In the genomic region with DNA sequence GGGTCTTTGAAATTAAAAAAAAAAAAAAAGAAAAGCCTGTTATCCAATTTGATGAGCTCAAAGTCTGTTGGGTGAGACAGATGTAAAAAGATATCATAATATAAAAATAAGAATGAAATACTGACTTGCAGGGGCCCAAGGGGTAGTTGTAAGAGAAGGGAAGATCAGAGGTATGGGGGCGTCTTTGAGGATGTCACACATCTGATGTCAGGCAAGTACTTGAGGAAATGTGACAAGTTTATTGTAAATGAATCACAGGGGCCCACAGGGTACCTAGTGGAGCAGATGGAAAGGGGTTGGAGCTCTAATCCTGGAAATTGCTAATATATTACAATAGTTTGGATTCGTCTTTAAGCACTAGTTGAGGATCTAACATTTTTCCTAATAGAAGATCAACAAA, we compare ENCODE assay signal across 14 cellular contexts.
DNase-seq lines count a peak whose midpoint lies in the region; ATAC-seq, FAIRE-seq and TF ChIP-seq lines count a peak whose summit lies in the region.
"Had no signal": no experiment of that assay in that cellular context is flagged by ENCODE, and none has a peak within 500 bp of the region (broad histone marks: within the 10 kb centered on the region; RNA-seq: fewer than 3 reads in every experiment).

No MANE protein-coding gene starts in this region.

- H3K36me3 ChIP-seq in small intestine (ENCODE audit: control insufficient read depth in 2 of 2, insufficient read depth in 2 of 2, low read length in 2 of 2) (no peaks in the 10 kb centered on the region), ascending aorta (no peaks in the 10 kb centered on the region)
- H3K36me3 ChIP-seq: ovary had no signal

- peak overlapping the region; percentile 32 to 49 for H3K27ac ChIP-seq in small intestine (ENCODE audit: low read depth in 1 of 2, low read length in 1 of 2)
- H3K27ac ChIP-seq in ascending aorta: peak overlapping the region in 1 of 2 donors; percentile 69
- H3K27ac ChIP-seq: ovary had no signal

- peaks cover 7% of the 10 kb centered on the region for H3K36me3 Mint-ChIP-seq in T-helper 2 cell treated with Interferon-gamma antibody and Interleukin-4, amounts not matched to agents 5 μg/mL and 100 μg/mL, for 36 hours (ENCODE audit: low read depth)
- H3K36me3 Mint-ChIP-seq in T-helper 17 cell (ENCODE audit: low read depth): no peaks in the 10 kb centered on the region
- H3K36me3 Mint-ChIP-seq in chondrocyte (ENCODE audit: low read depth): no peaks in the 10 kb centered on the region

- peaks cover 69% of the 10 kb centered on the region for H3K4me1 Mint-ChIP-seq in T-helper 2 cell treated with Interferon-gamma antibody and Interleukin-4, amounts not matched to agents 5 μg/mL and 100 μg/mL, for 36 hours (ENCODE audit: low read depth)
- H3K4me1 Mint-ChIP-seq in T-helper 17 cell (peaks cover 56% of the 10 kb centered on the region), chondrocyte (ENCODE audit: low read depth) (peaks cover 65% of the 10 kb centered on the region)

- peak overlapping the region; percentile 62 for H3K27ac Mint-ChIP-seq in T-helper 2 cell treated with Interferon-gamma antibody and Interleukin-4, amounts not matched to agents 5 μg/mL and 100 μg/mL, for 36 hours
- H3K27ac Mint-ChIP-seq in T-helper 17 cell (peak overlapping the region; percentile 51), chondrocyte (ENCODE audit: unreplicated experiment) (peak overlapping the region; percentile 91)

- intact Hi-C loops in posterior cingulate gyrus (cut with DNase I): no loop called here
- intact Hi-C loops in ascending aorta (cut with DNase I): no loop called here

- H3K27me3 Mint-ChIP-seq in T-helper 2 cell treated with Interferon-gamma antibody and Interleukin-4, amounts not matched to agents 5 μg/mL and 100 μg/mL, for 36 hours (ENCODE audit: low read depth): no peaks in the 10 kb centered on the region
- H3K27me3 Mint-ChIP-seq in T-helper 17 cell (no peaks in the 10 kb centered on the region), chondrocyte (ENCODE audit: low read depth) (no peaks in the 10 kb centered on the region)

- H3K9me3 ChIP-seq in T-helper 17 cell (ENCODE audit: control insufficient read depth, low read length, poor library complexity, severe bottlenecking): no peaks in the 10 kb centered on the region
- no peaks in the 10 kb centered on the region for H3K9me3 ChIP-seq in small intestine (ENCODE audit: control insufficient read depth, low read depth)
- H3K9me3 ChIP-seq in ascending aorta: no peaks in the 10 kb centered on the region
- H3K9me3 ChIP-seq: ovary, testis had no signal

- H3K4me3 ChIP-seq in small intestine (ENCODE audit: low read depth in 1 of 2, low read length in 2 of 2) (no peak overlapping the region), ascending aorta (no peak overlapping the region)
- H3K4me3 ChIP-seq: ovary, testis had no signal

- H3K27me3 ChIP-seq in small intestine (ENCODE audit: control insufficient read depth in 2 of 2, insufficient read depth in 2 of 2, low read length in 2 of 2): no peaks in the 10 kb centered on the region
- H3K27me3 ChIP-seq in ascending aorta: no peaks in the 10 kb centered on the region
- H3K27me3 ChIP-seq: ovary, testis had no signal

- no peak for ATAC-seq in T-helper 17 cell
- ATAC-seq: left colon had no signal

- TF ChIP-seq CTCF in chondrocyte (IDR thresholded peaks at IDR 0.05) (no peak), ascending aorta (IDR thresholded peaks at IDR 0.05) (no peak)

- H3K4me1 ChIP-seq in small intestine (ENCODE audit: control insufficient read depth in 2 of 2, insufficient read depth in 1 of 2, low read depth in 1 of 2, low read length in 1 of 2) (peaks cover 0 to 35% of the 10 kb centered on the region in 2 donors), ascending aorta (peaks cover 12 to 54% of the 10 kb centered on the region in 2 donors)

- no peak for FAIRE-seq in small intestine (lab: Jason Lieb, UNC)
- FAIRE-seq in HTR-8/SVneo (lab: Jason Lieb, UNC): no peak
- FAIRE-seq: H1 had no signal

- no peak for DNase-seq in T-helper 2 cell treated with Interferon-gamma antibody and Interleukin-4, amounts not matched to agents 5 μg/mL and 100 μg/mL, for 36 hours (ENCODE audit: low spot score)
- DNase-seq in T-helper 2 cell: no peak
- no peak for DNase-seq in T-helper 17 cell
- no peak for DNase-seq in chondrocyte (ENCODE audit: low spot score)
- DNase-seq in small intestine: no peak
- DNase-seq in posterior cingulate gyrus: no peak
- DNase-seq in HTR-8/SVneo (ENCODE audit: insufficient read length, low spot score): no peak
- DNase-seq in ascending aorta (ENCODE audit: low spot score in 2 of 2): no peak
- DNase-seq: DMS 273 treated with DMSO at 0.1 percent for 48 hours, left colon, NCI-H526 treated with DMSO at 0.1 percent for 48 hours, ovary, testis had no signal

- H3K9me3 Mint-ChIP-seq in T-helper 2 cell treated with Interferon-gamma antibody and Interleukin-4, amounts not matched to agents 5 μg/mL and 100 μg/mL, for 36 hours: no peaks in the 10 kb centered on the region
- no peaks in the 10 kb centered on the region for H3K9me3 Mint-ChIP-seq in chondrocyte (ENCODE audit: low read depth)

- 87 to 92% (median 88%) methylated on average over 2 of the region's 2 CpGs for WGBS in small intestine, 3 donors

- H3K4me3 Mint-ChIP-seq in T-helper 2 cell treated with Interferon-gamma antibody and Interleukin-4, amounts not matched to agents 5 μg/mL and 100 μg/mL, for 36 hours: no peak overlapping the region
- peak overlapping the region; percentile 16 for H3K4me3 Mint-ChIP-seq in T-helper 17 cell
- H3K4me3 Mint-ChIP-seq in chondrocyte (ENCODE audit: unreplicated experiment): no peak overlapping the region
